ENCODE assay signal across 8 cellular contexts in the genomic region with DNA sequence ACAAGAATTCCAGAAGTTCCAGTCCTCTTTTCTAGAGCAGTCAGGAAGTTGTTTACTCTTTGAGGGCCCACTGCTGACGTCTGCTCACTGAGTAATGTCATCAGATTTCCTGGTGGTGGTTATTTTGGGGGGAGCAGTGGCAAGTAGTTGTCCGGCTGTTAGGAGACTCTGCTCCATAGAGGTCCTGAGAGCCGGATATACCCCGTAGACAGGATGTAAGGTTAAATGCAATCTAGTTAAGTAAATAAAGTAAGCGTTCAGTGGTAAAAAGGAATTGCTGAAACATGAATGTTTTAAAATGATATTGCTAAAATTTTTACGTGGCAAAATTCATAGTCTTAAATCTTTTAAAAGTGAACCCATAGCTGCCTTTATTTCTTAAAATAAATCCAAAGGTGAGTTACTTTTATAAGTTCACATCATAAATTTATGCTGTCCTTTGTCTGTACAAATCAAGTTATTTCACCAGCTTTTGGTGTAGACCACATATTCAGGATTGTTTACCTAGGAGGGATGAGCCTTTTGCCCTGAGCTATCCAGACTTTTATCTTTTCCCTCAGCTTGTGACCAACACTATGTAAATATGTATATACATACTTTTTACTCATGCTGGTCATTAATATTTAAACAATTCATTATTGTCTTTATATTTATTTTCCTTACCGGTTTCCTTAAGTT.
DNase-seq lines count a peak whose midpoint lies in the region; ATAC-seq and TF ChIP-seq lines count a peak whose summit lies in the region.

No MANE protein-coding gene starts in this region.

- no peak for ATAC-seq in activated CD4-positive, CD25-positive, alpha-beta regulatory T cell treated with anti-CD3 and anti-CD28 coated beads, Interleukin-2, amount 50 U/mL, for 24 hours
- ATAC-seq in GM18909 (IDR thresholded peaks at IDR 0.05; ENCODE audit: poor library complexity, unreplicated experiment): no peak

- peak overlapping the region; percentile 85 for H3K27ac ChIP-seq in SK-N-MC
- H3K27ac ChIP-seq in sigmoid colon: peak overlapping the region in 3 of 4 donors; percentile 26 to 46 (median 45)

- intact Hi-C loops in sigmoid colon (cut with DNase I): no loop called here

- DNase-seq in SIG-M5 treated with dmso at 0.1 percent for 504 hours (lab: John Stamatoyannopoulos, UW; ENCODE audit: unreplicated experiment): peak; percentile 46
- no peak for DNase-seq in SIG-M5 (lab: John Stamatoyannopoulos, UW)
- DNase-seq in SK-N-MC (ENCODE audit: low read depth, low spot score): peak; percentile 66
- peak; percentile 72 for DNase-seq in foreskin melanocyte
- no peak for DNase-seq in sigmoid colon
- no peak for DNase-seq in activated CD4-positive, CD25-positive, alpha-beta regulatory T cell treated with anti-CD3 and anti-CD28 coated beads, Interleukin-2, amount 50 U/mL, for 72 hours

- H3K9ac ChIP-seq in SK-N-MC (ENCODE audit: insufficient read length): peak overlapping the region; percentile 47

- no peaks in the 10 kb centered on the region for H3K27me3 ChIP-seq in sigmoid colon

- WGBS in sigmoid colon, 2 donors: 3 to 19% methylated on average over 7 of the region's 7 CpGs

- 0 out of 2 replicates have a peak, but pooled peaks cover 2% of the 10 kb centered on the region for H3K9me3 ChIP-seq in SK-N-MC (ENCODE audit: low read depth, low read length)
- H3K9me3 ChIP-seq in sigmoid colon: no peaks in the 10 kb centered on the region

- no peak for TF ChIP-seq POLR2A in sigmoid colon (IDR thresholded peaks at IDR 0.05)

- H3K4me3 ChIP-seq in SK-N-MC (peak overlapping the region; percentile 69), sigmoid colon (no peak overlapping the region)

- TF ChIP-seq CTCF in sigmoid colon (IDR thresholded peaks at IDR 0.05): no peak

- H3K4me1 ChIP-seq in sigmoid colon: peaks cover 0 to 17% (median 6%) of the 10 kb centered on the region in 4 donors

- H3K36me3 ChIP-seq in SK-N-MC (ENCODE audit: insufficient read depth, low read length) (no peaks in the 10 kb centered on the region), sigmoid colon (no peaks in the 10 kb centered on the region)

- TF ChIP-seq EP300 in sigmoid colon (IDR thresholded peaks at IDR 0.05): peak in 1 of 4 donors; percentile 33

Comparison
In these comparisons a context has a peak if more than half of its experiments do, and no peak if none do; other contexts are left out.
1. DNase-seq: peak in SIG-M5 treated with dmso at 0.1 percent for 504 hours (single experiment), SK-N-MC (single experiment) and foreskin melanocyte (single experiment); none in SIG-M5 (single experiment), sigmoid colon (single experiment) and activated CD4-positive, CD25-positive, alpha-beta regulatory T cell treated with anti-CD3 and anti-CD28 coated beads, Interleukin-2, amount 50 U/mL, for 72 hours (single experiment).